9 cellular contexts compared by ENCODE assay signal in genomic region chr5:32531885-32532520, GRCh38. TPM values are rescaled to one million over a fixed set of nuclear protein-coding genes. Genes with fewer than 3 reads are reported as not detected.
A peak's percentile ranks its signal among the peaks of the same experiment; 100 is the strongest.
DNase-seq lines count a peak whose midpoint lies in the region; ATAC-seq and TF ChIP-seq lines count a peak whose summit lies in the region.
"Had no signal": no experiment of that assay in that cellular context is flagged by ENCODE, and none has a peak within 500 bp of the region (broad histone marks: within the 10 kb centered on the region; RNA-seq: fewer than 3 reads in every experiment).

No MANE protein-coding gene starts in this region.

- H3K27ac Mint-ChIP-seq in activated CD8-positive, alpha-beta memory T cell treated with anti-CD3 and anti-CD28 coated beads, Interleukin-2, amount 10 ng/mL, durations not matched to agents 7 days and 5 days: peak overlapping the region; percentile 86

- RAD21 ChIA-PET in HCT116 (lab: Charles Lee; ENCODE audit: low non-redundant PET in 1 of 2, low total read pairs in 2 of 2, uncharacterized antibody in 2 of 2, unreplicated experiment in 2 of 2): interaction anchor here in 1 of 2 experiments (0.6 kb wide), 1 partner anchor 14 kb away, joined by 3 read pairs; no protein-coding TSS in a partner anchor

- H3K4me3 Mint-ChIP-seq in activated CD8-positive, alpha-beta memory T cell treated with anti-CD3 and anti-CD28 coated beads, Interleukin-2, amount 10 ng/mL, durations not matched to agents 7 days and 5 days: peak overlapping the region; percentile 82

- ATAC-seq in HCT116: peak; percentile 46
- ATAC-seq in activated CD8-positive, alpha-beta memory T cell treated with anti-CD3 and anti-CD28 coated beads, Interleukin-2, amount 10 ng/mL, durations not matched to agents 7 days and 5 days: peak; percentile 89
- ATAC-seq in foreskin keratinocyte: peak; percentile 95

- H3K4me2 ChIP-seq in HCT116 (ENCODE audit: low read length): no peak overlapping the region
- H3K4me2 ChIP-seq: BLaER1 had no signal

- TF ChIP-seq CTCF in HCT116 (IDR thresholded peaks at IDR 0.05 in 2 of 3, conservative IDR thresholded peaks at IDR 0.05 in 1 of 3; ENCODE audit: borderline replicate concordance in 1 of 3, insufficient read depth in 1 of 3, low read depth in 2 of 3, low read length in 2 of 3): no peak
- TF ChIP-seq CTCF in foreskin keratinocyte (conservative IDR thresholded peaks at IDR 0.05): no peak

- no peaks in the 10 kb centered on the region for H3K9me2 ChIP-seq in HCT116 (ENCODE audit: insufficient read depth)

- TF ChIP-seq POLR2A in HCT116 (IDR thresholded peaks at IDR 0.05; ENCODE audit: borderline replicate concordance, extremely low read depth, insufficient read depth, insufficient read length): no peak

- H3K4me1 ChIP-seq in HCT116 (ENCODE audit: control insufficient read depth in 1 of 2, insufficient read depth in 2 of 2, low read length in 2 of 2) (no peaks in the 10 kb centered on the region; a peak in 1 of 4 replicates), foreskin keratinocyte (no peaks in the 10 kb centered on the region)
- H3K4me1 ChIP-seq: BLaER1 had no signal

- H3K36me3 ChIP-seq in HCT116 (ENCODE audit: control insufficient read depth in 1 of 2, insufficient read depth in 2 of 2, low read length in 2 of 2): no peaks in the 10 kb centered on the region
- H3K36me3 ChIP-seq: BLaER1 had no signal

- H2AFZ ChIP-seq in HCT116 (ENCODE audit: low read depth, low read length, poor library complexity, severe bottlenecking): no peak overlapping the region

- no peak overlapping the region for H3K9ac ChIP-seq in HCT116 (ENCODE audit: low read length)
- H3K9ac ChIP-seq: BLaER1 had no signal

- peaks cover 13% of the 10 kb centered on the region for H3K36me3 Mint-ChIP-seq in activated CD8-positive, alpha-beta memory T cell treated with anti-CD3 and anti-CD28 coated beads, Interleukin-2, amount 10 ng/mL, durations not matched to agents 7 days and 5 days

- intact Hi-C loops in HCT116 (cut with micrococcal nuclease): no loop called here

- no peaks in the 10 kb centered on the region for H3K9me3 ChIP-seq in HCT116 (ENCODE audit: control insufficient read depth in 1 of 2, insufficient read depth in 1 of 2, low read depth in 1 of 2, low read length in 2 of 2)
- H3K9me3 ChIP-seq: BLaER1 had no signal

- H3K79me2 ChIP-seq in HCT116 (ENCODE audit: insufficient read depth, low read length): no peaks in the 10 kb centered on the region

- H3K27ac ChIP-seq in HCT116 (ENCODE audit: low read depth, low read length): no peak overlapping the region
- H3K27ac ChIP-seq in foreskin keratinocyte: peak overlapping the region; percentile 66
- H3K27ac ChIP-seq: BLaER1 had no signal

- no peaks in the 10 kb centered on the region for H3K9me3 Mint-ChIP-seq in activated CD8-positive, alpha-beta memory T cell treated with anti-CD3 and anti-CD28 coated beads, Interleukin-2, amount 10 ng/mL, durations not matched to agents 7 days and 5 days (ENCODE audit: low read depth)

- no peak overlapping the region for H3K4me3 ChIP-seq in HCT116 (replicated peaks in 1 of 2; ENCODE audit: low read depth in 1 of 2, low read length in 2 of 2)
- H3K4me3 ChIP-seq: BLaER1 had no signal

- no TSS peak for BruUV-seq in HCT116 (replicated peaks; lab: Mats Ljungman, UMichigan)

- CTCF ChIA-PET in HCT116 (lab: Charles Lee): no interaction called here
- CTCF ChIA-PET in activated CD8-positive, alpha-beta memory T cell treated with anti-CD3 and anti-CD28 coated beads, Interleukin-2, amount 10 ng/mL, durations not matched to agents 7 days and 5 days (lab: Charles Lee): interaction anchor here (0.8 to 3.4 kb wide), 9 partner anchors 9 to 66 kb away, joined by 3 to 41 read pairs (median 4); no protein-coding TSS in a partner anchor

- DNase-seq in NCI-H1417 (lab: John Stamatoyannopoulos, UW) (peak in 2 of 3 experiments; percentile 58 to 82), NCI-H1417 treated with DMSO at 0.1 percent for 48 hours (lab: John Stamatoyannopoulos, UW) (no peak), HCT116 (ENCODE audit: low read depth, low spot score) (no peak), NCI-H146 treated with DMSO at 0.1 percent for 48 hours (lab: John Stamatoyannopoulos, UW; ENCODE audit: unreplicated experiment) (peak; percentile 63), foreskin keratinocyte (peak; percentile 29 to 66), retina (no peak)
- peak; percentile 81 for DNase-seq in activated CD8-positive, alpha-beta memory T cell treated with anti-CD3 and anti-CD28 coated beads, Interleukin-2, amount 10 ng/mL, durations not matched to agents 7 days and 5 days
- peak in 2 of 3 experiments; percentile 15 to 25 for DNase-seq in stimulated activated CD4-positive, alpha-beta T cell treated with anti-CD3 and anti-CD28 coated beads, TNF-alpha, amount 100 ng/mL, for 4 hours (ENCODE audit: low read depth in 3 of 3)

- H4K20me1 ChIP-seq in HCT116 (ENCODE audit: insufficient read depth): no peaks in the 10 kb centered on the region
- H4K20me1 ChIP-seq: BLaER1 had no signal

- TF ChIP-seq RAD21 in HCT116 (IDR thresholded peaks at IDR 0.05; ENCODE audit: low read depth): no peak

- H3K27me3 ChIP-seq in HCT116 (ENCODE audit: insufficient read depth, low read length) (no peaks in the 10 kb centered on the region), foreskin keratinocyte (no peaks in the 10 kb centered on the region)
- H3K27me3 ChIP-seq: BLaER1 had no signal

- peaks cover 61% of the 10 kb centered on the region for H3K4me1 Mint-ChIP-seq in activated CD8-positive, alpha-beta memory T cell treated with anti-CD3 and anti-CD28 coated beads, Interleukin-2, amount 10 ng/mL, durations not matched to agents 7 days and 5 days

- POLR2A ChIA-PET in HCT116 (lab: Charles Lee): no interaction called here

- H3K27me3 Mint-ChIP-seq in activated CD8-positive, alpha-beta memory T cell treated with anti-CD3 and anti-CD28 coated beads, Interleukin-2, amount 10 ng/mL, durations not matched to agents 7 days and 5 days: no peaks in the 10 kb centered on the region

TF ChIP-seq in HCT116, 20 proteins besides CTCF, POLR2A, EP300 and RAD21:
- no peak for TF ChIP-seq ZBTB33 (IDR thresholded peaks at IDR 0.05; ENCODE audit: extremely low read depth, insufficient replicate concordance, low read length)

RNA-seq across cellular contexts. Expression of gene SUB1, which starts 53.4 kb away (rescaled TPM):
- total RNA-seq in HCT116 (2021; ENCODE audit: unreplicated experiment) (216 TPM), foreskin keratinocyte (327 and 352 TPM in 2 replicates)
- 51.1 and 99.3 TPM in 2 replicates for polyA plus RNA-seq in HCT116 (2012)
- total RNA-seq in activated CD8-positive, alpha-beta memory T cell treated with anti-CD3 and anti-CD28 coated beads, Interleukin-2, amount 10 ng/mL, durations not matched to agents 7 days and 5 days: 100 to 1,000 TPM; 525 to 528 TPM
- 397 and 446 TPM in 2 replicates for polyA plus RNA-seq in foreskin keratinocyte

Comparison
In these comparisons a context has a peak if more than half of its experiments do, and no peak if none do; other contexts are left out.
1. DNase-seq: peak in NCI-H1417 (2 of 3), NCI-H146 treated with DMSO at 0.1 percent for 48 hours (single experiment), activated CD8-positive, alpha-beta memory T cell treated with anti-CD3 and anti-CD28 coated beads, Interleukin-2, amount 10 ng/mL, durations not matched to agents 7 days and 5 days (single experiment), foreskin keratinocyte (2 of 2) and stimulated activated CD4-positive, alpha-beta T cell treated with anti-CD3 and anti-CD28 coated beads, TNF-alpha, amount 100 ng/mL, for 4 hours (2 of 3); none in NCI-H1417 treated with DMSO at 0.1 percent for 48 hours (single experiment), HCT116 (single experiment) and retina (single experiment).
2. Peak in every context shown above with its lines, with median percentiles within 50 percentile points of each other: ATAC-seq.